8 cellular contexts compared by ENCODE assay signal in genomic region chr6:10695086-10695657, GRCh38. TPM values are rescaled to one million over a fixed set of nuclear protein-coding genes. Genes with fewer than 3 reads are reported as not detected.
DNase-seq lines count a peak whose midpoint lies in the region; ATAC-seq, FAIRE-seq and TF ChIP-seq lines count a peak whose summit lies in the region.

No MANE protein-coding gene starts in this region.

- H3K9me3 ChIP-seq in AG04450 (ENCODE audit: control insufficient read depth, insufficient read depth, low read length) (no peaks in the 10 kb centered on the region), mucosa of descending colon (no peaks in the 10 kb centered on the region)

- no peak for FAIRE-seq in bronchial epithelial cell (lab: Jason Lieb, UNC)

- no peak for TF ChIP-seq CTCF in AG04450 (IDR thresholded peaks at IDR 0.05; ENCODE audit: low read depth, low read length)
- TF ChIP-seq CTCF in bronchial epithelial cell (IDR thresholded peaks at IDR 0.05; ENCODE audit: insufficient read depth, low read length, severe bottlenecking) = no peak
- no peak for TF ChIP-seq CTCF in mucosa of descending colon (IDR thresholded peaks at IDR 0.05)

- H3K9me3 Mint-ChIP-seq in IgD-negative memory B cell = no peaks in the 10 kb centered on the region

- DNase-seq in AG04450 (ENCODE audit: low read depth, low spot score) = no peak
- no peak for DNase-seq in bronchial epithelial cell (ENCODE audit: low read depth)
- DNase-seq in mucosa of descending colon = peak in 1 of 3 donors; percentile 8
- no peak for DNase-seq in KG1 (lab: John Stamatoyannopoulos, UW)
- DNase-seq in HT-29 (ENCODE audit: low spot score) = no peak
- DNase-seq in A172 (ENCODE audit: low spot score) = no peak
- DNase-seq in HPDE6-E6E7 (ENCODE audit: extremely low spot score) = no peak

- H3K4me1 ChIP-seq in mucosa of descending colon (ENCODE audit: low read depth) = peaks cover 16% of the 10 kb centered on the region

- CTCF ChIA-PET in AG04450 (lab: Charles Lee) = interaction anchor here (0.9 to 2.0 kb wide), 5 partner anchors 26 to 217 kb away, joined by 3 to 14 read pairs (median 5); no protein-coding TSS in a partner anchor

- intact Hi-C loops in mucosa of descending colon (cut with DNase I, micrococcal nuclease) = loop anchor here in 1 of 2 donors (10.0 kb wide), 1 partner anchor 190 kb away; no protein-coding TSS in a partner anchor

- POLR2A ChIA-PET in AG04450 (lab: Yijun Ruan, JAX) = interaction anchor here (0.5 to 2.3 kb wide), 11 partner anchors 24 to 1142 kb away, joined by 3 to 40 read pairs (median 3); partner anchors contain the start of genes NEDD9 and TMEM14C

- H3K27me3 ChIP-seq in AG04450 (ENCODE audit: control insufficient read depth, insufficient read depth, low read length) = no peaks in the 10 kb centered on the region
- no peaks in the 10 kb centered on the region for H3K27me3 ChIP-seq in bronchial epithelial cell (ENCODE audit: control insufficient read depth, insufficient read depth, low read length)

- peak overlapping the region; percentile 77 for H3K4me3 ChIP-seq in AG04450 (ENCODE audit: low read depth, low read length)
- peak overlapping the region; percentile 68 for H3K4me3 ChIP-seq in bronchial epithelial cell (ENCODE audit: low read depth, low read length)
- H3K4me3 ChIP-seq in mucosa of descending colon = peak overlapping the region; percentile 73

- H3K36me3 Mint-ChIP-seq in IgD-negative memory B cell = peaks cover 3% of the 10 kb centered on the region

- peak overlapping the region; percentile 95 for H3K27ac ChIP-seq in AG04450 (ENCODE audit: low read depth, low read length)

- peak overlapping the region; percentile 100 for H3K27ac Mint-ChIP-seq in IgD-negative memory B cell

- no peak for ATAC-seq in mucosa of descending colon

- H3K36me3 ChIP-seq in bronchial epithelial cell (ENCODE audit: control insufficient read depth, insufficient read depth, low read length) (peaks cover 5% of the 10 kb centered on the region), mucosa of descending colon (ENCODE audit: low read depth) (no peaks in the 10 kb centered on the region)

- peak overlapping the region; percentile 96 to 99 (median 98) for H3K4me3 Mint-ChIP-seq in IgD-negative memory B cell

- peaks cover 19 to 29% (median 27%) of the 10 kb centered on the region in 3 donors for H3K4me1 Mint-ChIP-seq in IgD-negative memory B cell

- H3K27me3 Mint-ChIP-seq in IgD-negative memory B cell = no peaks in the 10 kb centered on the region

RNA-seq across cellular contexts. Expression of gene PAK1IP1, which starts 0.4 kb away (rescaled TPM):
- 18.7 and 24.2 TPM in 2 replicates for polyA plus RNA-seq in AG04450 (2011; rRNA removed)
- 6.9 and 9.8 TPM in 2 replicates for polyA minus RNA-seq in AG04450 (2011; rRNA and poly(A)+ RNA removed)
- 14.1 TPM for polyA plus RNA-seq in IgD-negative memory B cell
- total RNA-seq in bronchial epithelial cell = 12.2 and 25.5 TPM in 2 replicates
- 10 to 100 TPM in 1 of 3 donors, 1 to 10 TPM in 2; 5.8 to 12.5 (median 9.8) TPM for total RNA-seq in mucosa of descending colon
- total RNA-seq in HT-29 (2014; rRNA removed; shearing (Covaris generic)) = 12.2 and 16.7 TPM in 2 replicates
- 34.7 and 45.3 TPM in 2 replicates for total RNA-seq in A172 (2014; rRNA removed; shearing (Covaris generic))

RNA-seq across cellular contexts. Expression of gene C6orf52, which starts 0.8 kb away (rescaled TPM):
- polyA plus RNA-seq in AG04450 (2011; rRNA removed) (0.63 and 0.74 TPM in 2 replicates), IgD-negative memory B cell (1.1 TPM)
- polyA minus RNA-seq in AG04450 (2011; rRNA and poly(A)+ RNA removed) = not detected in 2 replicates
- total RNA-seq in bronchial epithelial cell (2.1 and 2.7 TPM in 2 replicates), mucosa of descending colon (1 to 10 TPM in 2 of 3 donors, not detected in 1; 1.2 to 1.7 TPM)
- total RNA-seq in HT-29 (2014; rRNA removed; shearing (Covaris generic)) = not detected in 2 replicates
- total RNA-seq in A172 (2014; rRNA removed; shearing (Covaris generic)) = 15.2 and 16.5 TPM in 2 replicates

RNA-seq across cellular contexts. Expression of gene TMEM14C, which starts 27.7 kb away (rescaled TPM):
- polyA plus RNA-seq in AG04450 (2011; rRNA removed) (284 and 385 TPM in 2 replicates), IgD-negative memory B cell (83.5 TPM)
- polyA minus RNA-seq in AG04450 (2011; rRNA and poly(A)+ RNA removed) = 91.9 and 92.2 TPM in 2 replicates
- total RNA-seq in bronchial epithelial cell (132 and 136 TPM in 2 replicates), mucosa of descending colon (10 to 100 TPM; 69.2 to 96.3 (median 86.7) TPM)
- 63.5 and 72.4 TPM in 2 replicates for total RNA-seq in HT-29 (2014; rRNA removed; shearing (Covaris generic))
- 312 and 395 TPM in 2 replicates for total RNA-seq in A172 (2014; rRNA removed; shearing (Covaris generic))

RNA-seq across cellular contexts. Expression of gene TMEM14B, which starts 52.4 kb away (rescaled TPM):
- polyA plus RNA-seq in AG04450 (2011; rRNA removed) (104 and 148 TPM in 2 replicates), IgD-negative memory B cell (173 TPM)
- polyA minus RNA-seq in AG04450 (2011; rRNA and poly(A)+ RNA removed) = 30.5 and 34.9 TPM in 2 replicates
- total RNA-seq in bronchial epithelial cell (55.8 and 86.2 TPM in 2 replicates), mucosa of descending colon (10 to 100 TPM; 48.9 to 61.2 (median 60.8) TPM)
- 95.8 and 97.9 TPM in 2 replicates for total RNA-seq in HT-29 (2014; rRNA removed; shearing (Covaris generic))
- 240 and 245 TPM in 2 replicates for total RNA-seq in A172 (2014; rRNA removed; shearing (Covaris generic))
